In the genomic region with DNA sequence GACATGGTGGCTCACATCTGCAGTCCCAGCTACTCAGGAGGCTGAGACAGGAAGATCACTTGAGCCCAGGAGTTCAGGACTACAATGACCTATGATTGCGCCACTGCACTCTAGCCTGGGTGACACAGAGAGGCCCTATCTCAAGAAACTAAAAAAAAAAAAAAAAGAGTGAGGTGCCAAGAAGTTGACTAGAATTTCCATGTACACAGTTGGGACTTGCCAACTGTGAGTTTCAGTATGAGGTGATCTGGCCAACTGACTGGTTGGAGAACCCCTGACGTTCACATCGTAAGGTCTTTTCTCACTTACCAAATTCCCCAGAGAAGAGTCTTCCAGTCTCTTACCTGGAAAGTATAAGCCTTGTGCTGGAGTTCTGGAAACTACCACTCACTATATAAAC, we compare ENCODE assay signal across 13 cellular contexts. TPM values are rescaled to one million over a fixed set of nuclear protein-coding genes. Genes with fewer than 3 reads are reported as not detected.
DNase-seq lines count a peak whose midpoint lies in the region; ATAC-seq and TF ChIP-seq lines count a peak whose summit lies in the region.
"Had no signal": no experiment of that assay in that cellular context is flagged by ENCODE, and none has a peak within 500 bp of the region (broad histone marks: within the 10 kb centered on the region; RNA-seq: fewer than 3 reads in every experiment).

No MANE protein-coding gene starts in this region.

- TF ChIP-seq CTCF in CD14-positive monocyte (IDR thresholded peaks at IDR 0.05) (no peak), fibroblast of the aortic adventitia (IDR thresholded peaks at IDR 0.05; ENCODE audit: insufficient read depth, low read length) (no peak), HFFc6 (IDR thresholded peaks at IDR 0.05) (no peak)

- intact Hi-C loops in CD14-positive monocyte (cut with micrococcal nuclease): no loop called here

- H3K36me3 Mint-ChIP-seq in CD14-positive monocyte (peaks cover 6 to 11% of the 10 kb centered on the region in 2 donors), HFFc6 (ENCODE audit: low read depth) (no peaks in the 10 kb centered on the region)

- H3K4me3 Mint-ChIP-seq in CD14-positive monocyte (no peak overlapping the region), HFFc6 (no peak overlapping the region)
- H3K4me3 Mint-ChIP-seq: B cell had no signal

- DNase-seq in CD14-positive monocyte (ENCODE audit: low spot score) (peak; percentile 79), MV-4-11 (lab: John Stamatoyannopoulos, UW) (peak; percentile 84), fibroblast of the aortic adventitia (ENCODE audit: low read depth) (peak; percentile 8), HFFc6 (no peak)
- DNase-seq: DMS79; NCI-H2081 treated with DMSO at 0.1 percent for 48 hours; retina; stimulated activated CD4-positive, alpha-beta T cell treated with anti-CD3 and anti-CD28 coated beads, Interleukin-4, amount 100 ng/mL, for 4 hours had no signal

- H3K4me3 ChIP-seq in fibroblast of the aortic adventitia (ENCODE audit: low read depth, low read length): no peak overlapping the region
- H3K4me3 ChIP-seq: cardiac muscle cell, SJSA1 had no signal

- ATAC-seq in GM18519 (IDR thresholded peaks at IDR 0.05; ENCODE audit: low FRiP score, unreplicated experiment): no peak
- ATAC-seq in HG03457 (IDR thresholded peaks at IDR 0.05; ENCODE audit: unreplicated experiment): no peak

- H3K4me1 Mint-ChIP-seq in CD14-positive monocyte (peaks cover 68% of the 10 kb centered on the region), HFFc6 (ENCODE audit: low read depth) (peaks cover 9% of the 10 kb centered on the region)

- peak overlapping the region; percentile 4 to 99 (median 88) for H3K27ac Mint-ChIP-seq in CD14-positive monocyte
- H3K27ac Mint-ChIP-seq in HFFc6: no peak overlapping the region
- H3K27ac Mint-ChIP-seq: B cell had no signal

- H3K9me3 Mint-ChIP-seq in CD14-positive monocyte (peaks cover 0 to 3% (median 0%) of the 10 kb centered on the region in 7 donors), HFFc6 (no peaks in the 10 kb centered on the region)

- peaks cover 0 to 3% (median 1%) of the 10 kb centered on the region in 3 donors for H3K27me3 Mint-ChIP-seq in CD14-positive monocyte (ENCODE audit: low read depth in 3 of 3)
- H3K27me3 Mint-ChIP-seq in HFFc6 (ENCODE audit: insufficient read depth): peaks cover 12% of the 10 kb centered on the region
- H3K27me3 Mint-ChIP-seq: B cell had no signal

RNA-seq across cellular contexts. Expression of gene MED11, which starts 3.1 kb away (rescaled TPM):
- 10 to 100 TPM; 22.1 to 25.5 TPM for polyA plus RNA-seq in CD14-positive monocyte
- 12.4 and 14.1 TPM in 2 replicates for total RNA-seq in fibroblast of the aortic adventitia (ENCODE audit: low replicate concordance)
- 10 to 100 TPM; 15.3 to 19.1 (median 17.4) TPM for total RNA-seq in HFFc6 (2021; fragmentation: NEBNext Ultra II Directional; extraction: Animal tissue kit (Norgen Biotek cat#: 25700))

RNA-seq across cellular contexts. Expression of gene ZMYND15, which starts 11.5 kb away (rescaled TPM):
- polyA plus RNA-seq in CD14-positive monocyte: 1 to 10 TPM in 1 of 2 donors, under 1 TPM in 1; 0.97 to 1.2 TPM
- total RNA-seq in fibroblast of the aortic adventitia (ENCODE audit: low replicate concordance): 0.18 TPM in 1 of 2 replicates, not detected in the other
- not detected for total RNA-seq in HFFc6 (2021; fragmentation: NEBNext Ultra II Directional; extraction: Animal tissue kit (Norgen Biotek cat#: 25700))
- total RNA-seq: cardiac muscle cell, SJSA1 had no signal
- polyA plus RNA-seq: cardiac muscle cell had no signal

RNA-seq across cellular contexts. Expression of gene CXCL16, which starts 11.6 kb away (rescaled TPM):
- polyA plus RNA-seq in CD14-positive monocyte: 100 to 1,000 TPM in 1 of 2 donors, 10 to 100 TPM in 1; 68.1 to 103 TPM
- total RNA-seq in fibroblast of the aortic adventitia (ENCODE audit: low replicate concordance): 2.6 TPM in 2 replicates
- under 1 TPM; 0.31 to 0.92 (median 0.62) TPM for total RNA-seq in HFFc6 (2021; fragmentation: NEBNext Ultra II Directional; extraction: Animal tissue kit (Norgen Biotek cat#: 25700))
- total RNA-seq: SJSA1 had no signal

RNA-seq across cellular contexts. Expression of gene ARRB2, which starts 17.7 kb away (rescaled TPM):
- polyA plus RNA-seq in CD14-positive monocyte: 100 to 1,000 TPM; 134 to 150 TPM
- total RNA-seq in fibroblast of the aortic adventitia (ENCODE audit: low replicate concordance): 8.9 and 13.3 TPM in 2 replicates
- 10 to 100 TPM in 2 of 6 experiments, 1 to 10 TPM in 4; 8.0 to 10.7 (median 9.1) TPM for total RNA-seq in HFFc6 (2021; fragmentation: NEBNext Ultra II Directional; extraction: Animal tissue kit (Norgen Biotek cat#: 25700))

RNA-seq across cellular contexts. Expression of gene PELP1, which starts 24.2 kb away (rescaled TPM):
- polyA plus RNA-seq in CD14-positive monocyte: 1 to 10 TPM; 1.3 to 2.6 TPM
- 31.7 and 35.1 TPM in 2 replicates for total RNA-seq in fibroblast of the aortic adventitia (ENCODE audit: low replicate concordance)
- 10 to 100 TPM; 52.8 to 64.9 (median 60.5) TPM for total RNA-seq in HFFc6 (2021; fragmentation: NEBNext Ultra II Directional; extraction: Animal tissue kit (Norgen Biotek cat#: 25700))
